ENCODE assay signal across 18 cellular contexts in the genomic region with DNA sequence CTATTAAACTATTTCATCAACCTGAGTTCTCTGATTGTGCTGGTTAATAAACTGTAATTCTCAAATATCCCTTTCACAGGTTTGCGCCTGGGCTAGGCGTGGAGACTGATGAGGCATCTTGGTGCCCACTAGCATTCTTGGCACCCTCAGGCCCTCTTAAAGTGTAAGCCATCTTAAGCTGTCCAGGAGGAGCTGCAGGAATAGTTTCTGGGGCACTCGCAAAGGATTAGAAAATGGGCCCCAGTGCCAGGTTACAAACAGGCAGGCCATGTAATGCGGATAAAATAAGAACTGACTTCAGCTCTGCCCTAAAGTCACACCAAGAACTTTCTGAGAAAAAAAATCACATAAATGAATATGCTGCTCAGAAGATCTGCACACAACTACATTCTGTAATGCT. TPM values are rescaled to one million over a fixed set of nuclear protein-coding genes. Genes with fewer than 3 reads are reported as not detected.
"Had no signal": no experiment of that assay in that cellular context is flagged by ENCODE, and none has a peak within 500 bp of the region (broad histone marks: within the 10 kb centered on the region; RNA-seq: fewer than 3 reads in every experiment).

No MANE protein-coding gene starts in this region.

- ATAC-seq: activated CD8-positive, alpha-beta T cell treated with anti-CD3 and anti-CD28 coated beads, Interleukin-2, amount 10 ng/mL, durations not matched to agents 7 days and 5 days; activated T-cell treated with anti-CD3 and anti-CD28 coated beads, Interleukin-2, amount 50 U/mL, for 72 hours; WTC11 had no signal

- H3K36me3 ChIP-seq: neural progenitor cell had no signal

- DNase-seq: activated CD4-positive, alpha-beta T cell treated with anti-CD3 and anti-CD28 coated beads for 4 hours; activated CD8-positive, alpha-beta memory T cell treated with anti-CD3 and anti-CD28 coated beads, Interleukin-2, amount 50 U/mL, for 48 hours; activated CD8-positive, alpha-beta T cell treated with anti-CD3 and anti-CD28 coated beads, Interleukin-2, amount 10 ng/mL, durations not matched to agents 7 days and 5 days; activated gamma-delta T cell treated with Interleukin-2 at 50 U/mL for 16 hours; activated T-cell treated with anti-CD3 and anti-CD28 coated beads, Interleukin-2, amount 50 U/mL, for 72 hours; amniotic stem cell; endodermal cell; hippocampal formation; mesendoderm; small intestine; stimulated activated CD4-positive, alpha-beta T cell treated with anti-CD3 and anti-CD28 coated beads, Interleukin-4, amount 100 ng/mL, for 4 hours; stimulated activated CD8-positive, alpha-beta memory T cell treated with anti-CD3 and anti-CD28 coated beads, Interleukin-4, amount 100 ng/mL, for 48 hours; stimulated activated naive CD4-positive, alpha-beta T cell treated with Interleukin-2 at 50 U/mL for 16 hours; T-helper 2 cell had no signal

- H3K27me3 ChIP-seq: neural progenitor cell had no signal

- H3K27ac ChIP-seq: neural progenitor cell had no signal

- H3K4me3 ChIP-seq: neural progenitor cell had no signal

- H3K4me1 ChIP-seq: neural progenitor cell had no signal

RNA-seq across cellular contexts. Expression of gene CASQ2, which starts 1.1 kb away (rescaled TPM):
- total RNA-seq: activated CD8-positive, alpha-beta T cell treated with anti-CD3 and anti-CD28 coated beads, Interleukin-2, amount 10 ng/mL, durations not matched to agents 7 days and 5 days; activated T-cell treated with anti-CD3 and anti-CD28 coated beads, Interleukin-2, amount 50 U/mL, for 72 hours; endodermal cell; epithelial cell of proximal tubule; osteocyte; WTC11 had no signal
